21 cellular contexts compared by ENCODE assay signal in the genomic region with DNA sequence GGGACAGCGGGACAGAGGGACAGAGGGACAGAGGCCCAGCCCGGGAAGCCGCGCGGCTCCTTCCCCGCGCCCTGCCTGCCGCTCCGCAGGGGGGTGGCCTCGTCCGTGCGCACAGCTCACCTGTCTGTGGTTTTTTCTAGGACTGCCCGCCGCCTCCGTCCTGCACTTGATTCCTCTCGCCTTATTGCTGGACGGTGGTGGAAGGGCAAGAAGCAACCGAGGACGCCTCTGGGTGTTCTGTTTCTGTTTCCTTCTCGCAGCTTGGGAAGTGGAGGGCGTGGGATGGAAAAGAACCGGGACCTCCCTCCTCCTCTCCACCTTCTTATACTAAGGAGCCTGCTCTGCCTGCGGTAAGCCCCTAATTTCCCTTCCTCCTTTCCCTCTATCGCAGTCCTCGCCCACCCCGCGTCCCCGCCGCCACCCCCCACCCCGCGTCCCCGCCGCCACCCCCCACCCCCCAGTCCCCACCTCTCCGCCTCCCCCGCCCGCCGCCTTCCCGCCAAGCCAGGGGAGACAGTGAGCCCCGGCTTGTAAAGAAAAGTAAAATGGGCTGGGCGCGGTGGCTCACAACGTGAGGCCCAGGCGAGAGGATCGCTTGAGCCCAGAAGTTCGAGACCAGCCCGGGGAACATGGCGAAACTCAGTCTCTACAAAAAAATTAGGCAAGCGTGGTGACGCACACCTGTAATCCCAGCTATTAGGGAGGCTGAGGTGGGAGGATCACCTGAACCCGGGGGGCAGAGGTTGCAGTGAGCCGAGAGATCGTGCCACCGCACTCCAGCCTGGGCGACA. TPM values are rescaled to one million over a fixed set of nuclear protein-coding genes. Genes with fewer than 3 reads are reported as not detected.
DNase-seq lines count a peak whose midpoint lies in the region; ATAC-seq and TF ChIP-seq lines count a peak whose summit lies in the region.
"Had no signal": no experiment of that assay in that cellular context is flagged by ENCODE, and none has a peak within 500 bp of the region (broad histone marks: within the 10 kb centered on the region; RNA-seq: fewer than 3 reads in every experiment).

No MANE protein-coding gene starts in this region.

- H4K20me1 ChIP-seq in PC-3 (ENCODE audit: low read length), result no peaks in the 10 kb centered on the region

- H3K18ac ChIP-seq in neuronal stem cell (ENCODE audit: low read length), result no peak overlapping the region

- H2BK12ac ChIP-seq in neuronal stem cell (ENCODE audit: low read length), result no peak overlapping the region

- H2BK15ac ChIP-seq in neuronal stem cell (ENCODE audit: low read length), result no peak overlapping the region

- no peak overlapping the region for H4K8ac ChIP-seq in neuronal stem cell (ENCODE audit: low read depth, low read length)

- no peak overlapping the region for H3K4ac ChIP-seq in neuronal stem cell (ENCODE audit: low read length)

- DNase-seq in GM10266 (ENCODE audit: extremely low spot score) (peak; percentile 23), PC-3 (no peak), iPS DF 6.9 (ENCODE audit: low read depth, low spot score) (no peak), neuronal stem cell (ENCODE audit: low spot score) (no peak), activated T-cell treated with anti-CD3 and anti-CD28 coated beads for 4 hours (no peak), NCI-H2029 treated with DMSO at 0.1 percent for 48 hours (lab: John Stamatoyannopoulos, UW) (no peak)
- DNase-seq: activated CD4-positive, alpha-beta T cell treated with anti-CD3 and anti-CD28 coated beads for 48 hours; CD4-positive, alpha-beta memory T cell; esophagus squamous epithelium; KBM-7; mucosa of descending colon; NCI-H1436 treated with DMSO at 0.1 percent for 48 hours; NCI-H2171; NCI-H69; SHP77 treated with DMSO at 0.1 percent for 48 hours; uterus had no signal

- no peak overlapping the region for H3K23ac ChIP-seq in neuronal stem cell (ENCODE audit: low read depth, low read length, poor library complexity)

- H3K4me2 ChIP-seq in PC-3 (ENCODE audit: low read length) (no peak overlapping the region), neuronal stem cell (ENCODE audit: insufficient read depth, low read length, poor library complexity, severe bottlenecking) (peak overlapping the region; percentile 40)

- no peaks in the 10 kb centered on the region for H3K79me2 ChIP-seq in PC-3 (ENCODE audit: low read length)

- no peaks in the 10 kb centered on the region for H3K36me3 ChIP-seq in PC-3 (ENCODE audit: low read depth, low read length)
- no peaks in the 10 kb centered on the region for H3K36me3 ChIP-seq in iPS DF 6.9 (ENCODE audit: control insufficient read depth, insufficient read depth, low read length)
- no peaks in the 10 kb centered on the region for H3K36me3 ChIP-seq in neuronal stem cell (replicated peaks in 1 of 2; ENCODE audit: control insufficient read depth in 2 of 2, insufficient read depth in 2 of 2, low read length in 2 of 2)
- H3K36me3 ChIP-seq: breast epithelium, esophagus squamous epithelium, prostate gland, uterus had no signal

- H3K27me3 ChIP-seq in PC-3 (ENCODE audit: low read length) (peaks cover 60% of the 10 kb centered on the region), iPS DF 6.9 (ENCODE audit: control insufficient read depth, insufficient read depth, low read length) (no peaks in the 10 kb centered on the region), neuronal stem cell (ENCODE audit: control insufficient read depth in 3 of 3, insufficient read depth in 3 of 3, low read depth in 1 of 3, low read length in 3 of 3) (peaks cover 0 to 41% (median 11%) of the 10 kb centered on the region in 3 experiments)
- H3K27me3 ChIP-seq: uterus had no signal

- ATAC-seq in PC-3 (peak; percentile 24; the same call in 1 of the 2 replicates), HG03159 (IDR thresholded peaks at IDR 0.05; ENCODE audit: unreplicated experiment) (no peak)
- ATAC-seq: mucosa of descending colon had no signal

- no peak overlapping the region for H2BK120ac ChIP-seq in neuronal stem cell (ENCODE audit: low read depth, low read length)

- intact Hi-C loops in PC-3 (cut with micrococcal nuclease), result no loop called here

- no peak overlapping the region for H4K91ac ChIP-seq in neuronal stem cell (ENCODE audit: low read depth, low read length, poor library complexity)

- H2AFZ ChIP-seq in PC-3 (ENCODE audit: low read length), result no peak overlapping the region
- peak overlapping the region; percentile 61 for H2AFZ ChIP-seq in neuronal stem cell (ENCODE audit: low read length)

- H3K4me3 ChIP-seq in PC-3 (ENCODE audit: low read length), result no peak overlapping the region
- peak overlapping the region; percentile 30; the same call in 1 of the 2 replicates for H3K4me3 ChIP-seq in iPS DF 6.9 (ENCODE audit: low read length)
- no peak overlapping the region for H3K4me3 ChIP-seq in neuronal stem cell (ENCODE audit: low read length in 2 of 2)
- H3K4me3 ChIP-seq: coronary artery, mucosa of descending colon, prostate gland, uterus had no signal

- no peak overlapping the region for H3K9ac ChIP-seq in PC-3 (ENCODE audit: low read length)
- H3K9ac ChIP-seq in neuronal stem cell (ENCODE audit: low read depth, low read length, poor library complexity), result no peak overlapping the region

- no peak overlapping the region for H2AK5ac ChIP-seq in neuronal stem cell (ENCODE audit: low read depth, low read length)

- BruUV-seq in PC-3 (replicated peaks; lab: Mats Ljungman, UMichigan), result no TSS peak

- H3K9me2 ChIP-seq in PC-3 (replicated peaks; ENCODE audit: low read length), result no peaks in the 10 kb centered on the region

- H3K27ac ChIP-seq in PC-3 (ENCODE audit: low read length) (no peak overlapping the region), iPS DF 6.9 (ENCODE audit: low read length) (no peak overlapping the region), neuronal stem cell (replicated peaks; ENCODE audit: low read length) (no peak overlapping the region)
- H3K27ac ChIP-seq: breast epithelium, coronary artery, esophagus squamous epithelium, prostate gland, uterus had no signal

- no peaks in the 10 kb centered on the region for H3K79me1 ChIP-seq in neuronal stem cell (ENCODE audit: low read depth, low read length)

- no peak for TF ChIP-seq CTCF in GM10266 (IDR thresholded peaks at IDR 0.05; ENCODE audit: control insufficient read depth, insufficient read depth, low read depth, missing control alignments)
- no peak for TF ChIP-seq CTCF in PC-3 (conservative IDR thresholded peaks at IDR 0.05; ENCODE audit: low read depth, low read length)

- no peaks in the 10 kb centered on the region for H3K9me3 ChIP-seq in PC-3 (ENCODE audit: low read length)
- H3K9me3 ChIP-seq in iPS DF 6.9 (ENCODE audit: control insufficient read depth, insufficient read depth, low read length), result no peaks in the 10 kb centered on the region
- H3K9me3 ChIP-seq in neuronal stem cell (replicated peaks in 1 of 2; ENCODE audit: control insufficient read depth in 2 of 2, insufficient read depth in 1 of 2, low read depth in 1 of 2, low read length in 2 of 2), result no peaks in the 10 kb centered on the region
- H3K9me3 ChIP-seq: breast epithelium, esophagus squamous epithelium, mucosa of descending colon, prostate gland, uterus had no signal

- no peaks in the 10 kb centered on the region for H3F3A ChIP-seq in PC-3 (ENCODE audit: low read length, unreplicated experiment)

- no CpG with 5 or more reads among the region's 54 CpGs for WGBS in iPS DF 6.9 (ENCODE audit: insufficient coverage, insufficient read length)
- WGBS in neuronal stem cell (ENCODE audit: extremely low coverage in 2 of 2, insufficient read length in 2 of 2, insufficient replicate concordance in 1 of 2), 2 donors, result no CpG with 5 or more reads among the region's 54 CpGs

- no peak overlapping the region for H3K14ac ChIP-seq in neuronal stem cell (ENCODE audit: low read length)

- no peaks in the 10 kb centered on the region for H3K4me1 ChIP-seq in PC-3 (ENCODE audit: insufficient read depth, low read length)
- H3K4me1 ChIP-seq in iPS DF 6.9 (ENCODE audit: control insufficient read depth, insufficient read depth, low read length), result no peaks in the 10 kb centered on the region
- no peaks in the 10 kb centered on the region for H3K4me1 ChIP-seq in neuronal stem cell (ENCODE audit: control insufficient read depth in 2 of 2, insufficient read depth in 1 of 2, low read depth in 1 of 2, low read length in 2 of 2)
- H3K4me1 ChIP-seq: breast epithelium, esophagus squamous epithelium, prostate gland, uterus had no signal

- no peak overlapping the region for H2BK5ac ChIP-seq in neuronal stem cell (ENCODE audit: low read length)

- POLR2A ChIA-PET in PC-3 (lab: Charles Lee; ENCODE audit: unreplicated experiment), result no interaction called here

- CTCF ChIA-PET in PC-3 (lab: Charles Lee), result no interaction called here

RNA-seq across cellular contexts. Expression of a gene that starts 9.6 kb away (rescaled TPM):
- not detected in 2 replicates for total RNA-seq in PC-3 (2014; rRNA removed)
- 5.4 TPM for polyA plus RNA-seq in neuronal stem cell (2013, experiment 1 of 2)
- polyA plus RNA-seq in neuronal stem cell (2013, experiment 2 of 2), result 5.5 TPM
- total RNA-seq: H4 had no signal
